ENCODE assay signal across 19 cellular contexts in genomic region chr5:181039961-181040915, GRCh38. TPM values are rescaled to one million over a fixed set of nuclear protein-coding genes. Genes with fewer than 3 reads are reported as not detected.
DNase-seq lines count a peak whose midpoint lies in the region; ATAC-seq, FAIRE-seq and TF ChIP-seq lines count a peak whose summit lies in the region.
"Had no signal": no experiment of that assay in that cellular context is flagged by ENCODE, and none has a peak within 500 bp of the region (broad histone marks: within the 10 kb centered on the region; RNA-seq: fewer than 3 reads in every experiment).

TSS of gene BTNL9 (plus strand) at chr5:181040266. CDS start at chr5:181045490, 5,224 bp downstream.

- no CpG with 5 or more reads among the region's 24 CpGs for WGBS in trophoblast cell (ENCODE audit: extremely low coverage, insufficient coverage, insufficient read length)

- H3K4ac ChIP-seq in trophoblast cell (ENCODE audit: low read depth, low read length): no peak within 1 kb of the TSS

- H3K27ac ChIP-seq in coronary artery: peak within 1 kb of the TSS in 1 of 2 donors; percentile 32
- no peak within 1 kb of the TSS for H3K27ac ChIP-seq in trophoblast cell (ENCODE audit: low read depth, low read length)
- peak within 1 kb of the TSS; percentile 30 for H3K27ac ChIP-seq in upper lobe of right lung
- no peak within 1 kb of the TSS for H3K27ac ChIP-seq in tibial artery
- H3K27ac ChIP-seq: SJSA1 had no signal

- H3K9me3 ChIP-seq in trophoblast cell (ENCODE audit: insufficient read depth, low read depth, low read length) (no peaks in the 10 kb centered on the region), upper lobe of right lung (no peaks in the 10 kb centered on the region), tibial artery (no peaks in the 10 kb centered on the region)
- H3K9me3 ChIP-seq: Caco-2, SJSA1 had no signal

- no peak for FAIRE-seq in GM19239 (lab: Jason Lieb, UNC)

- H3K4me3 ChIP-seq in coronary artery (peak within 1 kb of the TSS; percentile 44), trophoblast cell (ENCODE audit: low read depth, low read length) (no peak within 1 kb of the TSS), upper lobe of right lung (peak within 1 kb of the TSS; percentile 31), tibial artery (peak within 1 kb of the TSS in 1 of 2 donors; percentile 10)
- H3K4me3 ChIP-seq: SJSA1 had no signal

- no peak for TF ChIP-seq CTCF in coronary artery (IDR thresholded peaks at IDR 0.05)
- TF ChIP-seq CTCF in upper lobe of right lung (IDR thresholded peaks at IDR 0.05): no peak
- TF ChIP-seq CTCF in tibial artery (IDR thresholded peaks at IDR 0.05): no peak

- H3K4me2 ChIP-seq in trophoblast cell (ENCODE audit: low read length): peak within 1 kb of the TSS; percentile 16

- no peak within 1 kb of the TSS for H4K91ac ChIP-seq in trophoblast cell (ENCODE audit: low read depth, low read length)

- H4K8ac ChIP-seq in trophoblast cell (ENCODE audit: low read depth, low read length): no peak within 1 kb of the TSS

- no peak within 1 kb of the TSS for H3K9ac ChIP-seq in trophoblast cell (ENCODE audit: low read length)

- H2BK5ac ChIP-seq in trophoblast cell (ENCODE audit: low read depth, low read length, poor library complexity): no peak within 1 kb of the TSS

- no peak within 1 kb of the TSS for H2AK5ac ChIP-seq in trophoblast cell (ENCODE audit: low read length)

- no peak for DNase-seq in coronary artery (ENCODE audit: low spot score)
- DNase-seq in left ventricle myocardium superior: no peak
- no peak for DNase-seq in trophoblast cell
- no peak for DNase-seq in upper lobe of right lung
- no peak for DNase-seq in tibial artery
- DNase-seq in GM19239 (ENCODE audit: insufficient read length, low spot score): no peak
- DNase-seq: AML-193; Caco-2; GOT3; NCI-H187; NCI-H510A; stimulated activated CD4-positive, alpha-beta T cell treated with anti-CD3 and anti-CD28 coated beads, Interleukin-12 subunit alpha, Interleukin-12 subunit beta, amount 100 ng/mL, for 4 hours; stimulated activated naive CD4-positive, alpha-beta T cell had no signal

- H2AFZ ChIP-seq in trophoblast cell (ENCODE audit: insufficient read depth, low read length, poor library complexity): no peak within 1 kb of the TSS

- H3K23ac ChIP-seq in trophoblast cell (ENCODE audit: low read length): no peak within 1 kb of the TSS

- intact Hi-C loops in left ventricle myocardium superior (cut with micrococcal nuclease): loop anchor here (10.0 kb wide), 1 partner anchor 255 kb away; no protein-coding TSS in a partner anchor
- intact Hi-C loops in upper lobe of right lung (cut with DNase I): no loop called here
- intact Hi-C loops in tibial artery (cut with DNase I; ENCODE audit: low total_unique reads): no loop called here

- no peak within 1 kb of the TSS for H3K18ac ChIP-seq in trophoblast cell (ENCODE audit: low read length)

- H4K12ac ChIP-seq in trophoblast cell (ENCODE audit: low read depth, low read length): no peak within 1 kb of the TSS

- H2BK12ac ChIP-seq in trophoblast cell (ENCODE audit: low read length): no peak within 1 kb of the TSS

- H3K36me3 ChIP-seq in trophoblast cell (ENCODE audit: control insufficient read depth in 1 of 2, insufficient read depth in 2 of 2, low read length in 2 of 2) (no peaks in the 10 kb centered on the region), upper lobe of right lung (no peaks in the 10 kb centered on the region), tibial artery (no peaks in the 10 kb centered on the region)
- H3K36me3 ChIP-seq: SJSA1 had no signal

- H2BK120ac ChIP-seq in trophoblast cell (ENCODE audit: insufficient read depth, low read length, poor library complexity): no peak within 1 kb of the TSS

- H3K27me3 ChIP-seq in trophoblast cell (ENCODE audit: insufficient read depth, low read length): no peaks in the 10 kb centered on the region
- no peaks in the 10 kb centered on the region for H3K27me3 ChIP-seq in upper lobe of right lung
- peaks cover 0 to 32% of the 10 kb centered on the region in 2 donors for H3K27me3 ChIP-seq in tibial artery

- H3K79me1 ChIP-seq in trophoblast cell (ENCODE audit: low read length): no peaks in the 10 kb centered on the region

- H3K4me1 ChIP-seq in trophoblast cell (ENCODE audit: control insufficient read depth in 1 of 2, insufficient read depth in 2 of 2, low read length in 2 of 2) (no peaks in the 10 kb centered on the region), upper lobe of right lung (no peaks in the 10 kb centered on the region), tibial artery (no peaks in the 10 kb centered on the region)
- H3K4me1 ChIP-seq: Caco-2, SJSA1 had no signal

- no peak for ATAC-seq in left ventricle myocardium superior
- ATAC-seq in upper lobe of right lung: no peak
- no peak for ATAC-seq in GM21737 (IDR thresholded peaks at IDR 0.05; ENCODE audit: unreplicated experiment)
- ATAC-seq: activated CD4-positive, CD25-positive, alpha-beta regulatory T cell treated with anti-CD3 and anti-CD28 coated beads, Interleukin-2, amount 50 U/mL, for 24 hours had no signal

- H3K14ac ChIP-seq in trophoblast cell (ENCODE audit: low read length): no peak within 1 kb of the TSS

- H3K79me2 ChIP-seq in trophoblast cell (ENCODE audit: control insufficient read depth, insufficient read depth, low read length, poor library complexity): no peaks in the 10 kb centered on the region

RNA-seq across cellular contexts. Expression of gene BTNL9, which starts in this region (rescaled TPM):
- total RNA-seq in left ventricle myocardium superior (37.8 TPM), upper lobe of right lung (99.8 TPM)
- 0.03 and 0.12 TPM in 2 replicates for polyA plus RNA-seq in trophoblast cell (2013)
- total RNA-seq: activated CD8-positive, alpha-beta memory T cell treated with anti-CD3 and anti-CD28 coated beads for 36 hours; M059J; SJSA1; T-helper 2 cell treated with Interferon-gamma antibody and Interleukin-4, amounts not matched to agents 100 ng/mL and 5 ng/mL, for 36 hours had no signal
